17 cellular contexts compared by ENCODE assay signal in the genomic region with DNA sequence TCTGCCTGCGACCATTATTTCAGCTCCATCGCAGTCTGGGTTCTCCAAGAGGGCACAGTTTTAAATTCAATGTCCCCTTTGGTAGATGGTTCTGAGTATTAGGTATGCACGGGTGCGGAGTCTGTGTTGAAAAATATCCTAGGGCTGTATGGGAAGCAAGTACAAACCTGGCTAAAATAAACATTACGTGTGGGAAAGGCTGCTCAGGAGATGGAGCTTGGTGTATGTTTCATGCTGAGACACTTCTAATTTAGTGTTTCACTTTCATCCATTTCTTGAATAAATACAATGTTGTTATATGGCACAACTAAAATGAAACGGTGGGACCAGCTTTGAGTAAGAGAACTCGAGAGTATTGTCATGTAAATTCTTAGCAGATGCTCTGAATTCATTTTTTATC.
A peak's percentile ranks its signal among the peaks of the same experiment; 100 is the strongest.
DNase-seq lines count a peak whose midpoint lies in the region; ATAC-seq, FAIRE-seq and TF ChIP-seq lines count a peak whose summit lies in the region.
"Had no signal": no experiment of that assay in that cellular context is flagged by ENCODE, and none has a peak within 500 bp of the region (broad histone marks: within the 10 kb centered on the region; RNA-seq: fewer than 3 reads in every experiment).

No MANE protein-coding gene starts in this region.

- H3K27ac ChIP-seq in mammary epithelial cell (ENCODE audit: insufficient read depth, low read depth, low read length), result no peak overlapping the region

- intact Hi-C loops in mammary epithelial cell (cut with micrococcal nuclease), result no loop called here

- H3K9me3 ChIP-seq in mammary epithelial cell (replicated peaks; ENCODE audit: insufficient read depth, low read length), result no peaks in the 10 kb centered on the region

- peaks cover 12% of the 10 kb centered on the region for H3K36me3 Mint-ChIP-seq in glutamatergic neuron (ENCODE audit: unreplicated experiment)
- H3K36me3 Mint-ChIP-seq: CD8-positive, alpha-beta memory T cell had no signal

- peak overlapping the region; percentile 33 for H3K4me2 ChIP-seq in mammary epithelial cell (ENCODE audit: insufficient read depth, low read depth, low read length)
- H3K4me2 ChIP-seq: SK-N-SH had no signal

- CTCF ChIA-PET in mammary epithelial cell (lab: Charles Lee; ENCODE audit: low non-redundant PET), result no interaction called here

- no TSS peak for BruUV-seq in mammary epithelial cell (replicated peaks; lab: Mats Ljungman, UMichigan)

- FAIRE-seq in H54 (lab: Jason Lieb, UNC), result peak; percentile 43

- no peaks in the 10 kb centered on the region for H3K36me3 ChIP-seq in mammary epithelial cell (ENCODE audit: insufficient read depth, low read length)

- no peaks in the 10 kb centered on the region for H3K27me3 Mint-ChIP-seq in glutamatergic neuron (ENCODE audit: unreplicated experiment)

- no peaks in the 10 kb centered on the region for H3K27me3 ChIP-seq in mammary epithelial cell (ENCODE audit: insufficient read depth, low read length)

- 23% methylated on average over 7 of the region's 7 CpGs for WGBS in mammary epithelial cell (ENCODE audit: low coverage, missing lambda C conversion rate)

- no peaks in the 10 kb centered on the region for H4K20me1 ChIP-seq in mammary epithelial cell (ENCODE audit: insufficient read depth, low read length)

- no peak overlapping the region for H3K9ac ChIP-seq in mammary epithelial cell (ENCODE audit: insufficient read depth, low read length)
- H3K9ac ChIP-seq: SK-N-SH had no signal

- dilution Hi-C loops in mammary epithelial cell (cut with HindIII; ENCODE audit: low sequenced_read_pairs), result no loop called here

- H3K4me1 ChIP-seq in mammary epithelial cell (ENCODE audit: insufficient read depth, low read length), result peaks cover 4% of the 10 kb centered on the region

- no peak overlapping the region for H3K4me3 Mint-ChIP-seq in glutamatergic neuron (ENCODE audit: unreplicated experiment)
- H3K4me3 Mint-ChIP-seq: CD8-positive, alpha-beta memory T cell had no signal

- H3K4me3 ChIP-seq in mammary epithelial cell (replicated peaks in 1 of 3; ENCODE audit: insufficient read depth in 1 of 3, low read depth in 2 of 3, low read length in 3 of 3), result no peak overlapping the region

- peak overlapping the region; percentile 9 for H3K27ac Mint-ChIP-seq in glutamatergic neuron (ENCODE audit: unreplicated experiment)

- in situ Hi-C loops in mammary epithelial cell (cut with MboI; ENCODE audit: low sequenced_read_pairs in 2 of 2), result no loop called here

- TF ChIP-seq POLR2A in H54 (IDR thresholded peaks at IDR 0.05; ENCODE audit: low read depth, low read length), result no peak

- H3K9me3 Mint-ChIP-seq in glutamatergic neuron (ENCODE audit: unreplicated experiment), result no peaks in the 10 kb centered on the region

- H3K4me1 Mint-ChIP-seq in glutamatergic neuron (ENCODE audit: low read depth, unreplicated experiment), result peaks cover 3% of the 10 kb centered on the region
- H3K4me1 Mint-ChIP-seq: CD8-positive, alpha-beta memory T cell had no signal

- H3K79me2 ChIP-seq in mammary epithelial cell (ENCODE audit: insufficient read depth, low read length), result no peaks in the 10 kb centered on the region

- no peak for TF ChIP-seq CTCF in mammary epithelial cell (conservative IDR thresholded peaks at IDR 0.05 in 1 of 2, IDR thresholded peaks at IDR 0.05 in 1 of 2; ENCODE audit: extremely low read depth in 1 of 2, insufficient read depth in 1 of 2, low read depth in 1 of 2, low read length in 2 of 2)
- no peak for TF ChIP-seq CTCF in glutamatergic neuron (IDR thresholded peaks at IDR 0.05; ENCODE audit: partially characterized antibody, unreplicated experiment)

- no peak for ATAC-seq in HG02870 (IDR thresholded peaks at IDR 0.05; ENCODE audit: unreplicated experiment)

- H2AFZ ChIP-seq in mammary epithelial cell (ENCODE audit: low read depth, low read length), result peak overlapping the region; percentile 73

- DNase-seq in H54 (ENCODE audit: insufficient read length, low spot score) (no peak), NCI-H345 treated with DMSO at 0.1 percent for 48 hours (lab: John Stamatoyannopoulos, UW; ENCODE audit: unreplicated experiment) (peak; percentile 65), mammary epithelial cell (peak; percentile 62), glutamatergic neuron (no peak), OCI-M2 (lab: John Stamatoyannopoulos, UW; ENCODE audit: unreplicated experiment) (no peak), NK-92 (lab: John Stamatoyannopoulos, UW; ENCODE audit: unreplicated experiment) (no peak)
- DNase-seq: CD8-positive, alpha-beta memory T cell; EL; GOT3; KBM-7; NCI-H1092; NCI-H187; NCI-H526 treated with DMSO at 0.1 percent for 48 hours; NK-92 treated with Interleukin-12 subunit alpha and Interleukin-12 subunit beta, amount 100 ng/mL, for 24 hours; OCI-M1; SK-N-SH had no signal

Comparison
In these comparisons a context has a peak if more than half of its experiments do, and no peak if none do; other contexts are left out.
1. DNase-seq: peak in NCI-H345 treated with DMSO at 0.1 percent for 48 hours (single experiment) and mammary epithelial cell (single experiment); none in H54 (single experiment), glutamatergic neuron (single experiment), OCI-M2 (single experiment) and NK-92 (single experiment).